22 cellular contexts compared by ENCODE assay signal in the genomic region with DNA sequence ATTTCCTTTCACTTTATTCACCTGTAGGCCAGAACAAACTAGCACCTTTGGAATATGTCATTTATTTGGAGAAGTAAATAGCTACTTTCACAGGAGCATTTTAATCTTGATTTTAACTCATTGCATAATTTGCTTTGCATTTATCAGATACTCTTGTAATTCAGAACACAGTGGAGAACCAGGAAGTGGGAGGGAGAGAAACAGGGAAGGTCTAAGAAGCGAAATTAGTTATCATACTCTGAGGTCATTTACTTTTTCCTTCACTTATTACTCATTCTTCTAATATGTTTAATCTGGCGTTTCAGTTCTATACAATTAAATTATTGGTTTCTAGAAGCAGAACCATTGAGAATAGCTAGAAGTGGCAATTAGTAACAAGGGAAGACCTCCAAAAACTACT.
"Had no signal": no experiment of that assay in that cellular context is flagged by ENCODE, and none has a peak within 500 bp of the region (broad histone marks: within the 10 kb centered on the region; RNA-seq: fewer than 3 reads in every experiment).

No MANE protein-coding gene starts in this region.

- ATAC-seq: activated CD8-positive, alpha-beta memory T cell treated with anti-CD3 and anti-CD28 coated beads, Interleukin-2, amount 10 ng/mL, durations not matched to agents 7 days and 5 days; heart left ventricle; left lung; natural killer cell had no signal

- DNase-seq: activated CD4-positive, alpha-beta T cell treated with anti-CD3 and anti-CD28 coated beads for 1 hour; activated CD4-positive, alpha-beta T cell treated with anti-CD3 and anti-CD28 coated beads, Interleukin-2, amount 50 U/mL, for 48 hours; activated CD8-positive, alpha-beta memory T cell treated with anti-CD3 and anti-CD28 coated beads, Interleukin-2, amount 10 ng/mL, durations not matched to agents 7 days and 5 days; activated effector memory CD4-positive, alpha-beta T cell treated with Interleukin-2 at 50 U/mL for 16 hours; activated T-cell treated with anti-CD3 and anti-CD28 coated beads, Interleukin-2, amount 50 U/mL, for 24 hours; amniotic stem cell; dorsolateral prefrontal cortex; foreskin melanocyte; heart left ventricle; left lung; natural killer cell; occipital lobe; sigmoid colon; stimulated activated CD4-positive, alpha-beta T cell treated with anti-CD3 and anti-CD28 coated beads, Interleukin-12 subunit alpha, Interleukin-12 subunit beta, amount 100 ng/mL, for 4 hours; stimulated activated CD4-positive, alpha-beta T cell treated with anti-CD3 and anti-CD28 coated beads, Interleukin-2, amount 100 ng/mL, for 48 hours; stimulated activated naive CD4-positive, alpha-beta T cell treated with Interleukin-2 at 50 U/mL for 16 hours; T-helper 2 cell had no signal

- H3K36me3 Mint-ChIP-seq: activated CD8-positive, alpha-beta memory T cell treated with anti-CD3 and anti-CD28 coated beads, Interleukin-2, amount 10 ng/mL, durations not matched to agents 7 days and 5 days; activated naive CD4-positive, alpha-beta T cell treated with anti-CD3 and anti-CD28 coated beads, Interleukin-2, amount 50 U/mL, for 24 hours; memory B cell; natural killer cell; type B pancreatic cell had no signal

- H3K4me3 Mint-ChIP-seq: activated CD8-positive, alpha-beta memory T cell treated with anti-CD3 and anti-CD28 coated beads, Interleukin-2, amount 10 ng/mL, durations not matched to agents 7 days and 5 days; activated naive CD4-positive, alpha-beta T cell treated with anti-CD3 and anti-CD28 coated beads, Interleukin-2, amount 50 U/mL, for 24 hours; activated T-cell treated with anti-CD3 and anti-CD28 coated beads, Interleukin-2, amount 50 U/mL, for 24 hours; memory B cell; natural killer cell; type B pancreatic cell had no signal

- H3K27me3 ChIP-seq: dorsolateral prefrontal cortex, esophagus muscularis mucosa, heart left ventricle, left lung, sigmoid colon, suprapubic skin had no signal

- H3K9me3 Mint-ChIP-seq: activated naive CD4-positive, alpha-beta T cell treated with anti-CD3 and anti-CD28 coated beads, Interleukin-2, amount 50 U/mL, for 24 hours; activated T-cell treated with anti-CD3 and anti-CD28 coated beads, Interleukin-2, amount 50 U/mL, for 24 hours; memory B cell; natural killer cell; type B pancreatic cell had no signal

- H3K27ac Mint-ChIP-seq: activated CD8-positive, alpha-beta memory T cell treated with anti-CD3 and anti-CD28 coated beads, Interleukin-2, amount 10 ng/mL, durations not matched to agents 7 days and 5 days; activated naive CD4-positive, alpha-beta T cell treated with anti-CD3 and anti-CD28 coated beads, Interleukin-2, amount 50 U/mL, for 24 hours; activated T-cell treated with anti-CD3 and anti-CD28 coated beads, Interleukin-2, amount 50 U/mL, for 24 hours; memory B cell; natural killer cell; type B pancreatic cell had no signal

- H3K4me1 ChIP-seq: esophagus muscularis mucosa, left lung, sigmoid colon had no signal

- H3K36me3 ChIP-seq: esophagus muscularis mucosa, heart left ventricle, left lung, sigmoid colon, suprapubic skin had no signal

- H3K4me3 ChIP-seq: dorsolateral prefrontal cortex, esophagus muscularis mucosa, heart left ventricle, left lung, sigmoid colon, suprapubic skin had no signal

- H3K27me3 Mint-ChIP-seq: activated CD8-positive, alpha-beta memory T cell treated with anti-CD3 and anti-CD28 coated beads, Interleukin-2, amount 10 ng/mL, durations not matched to agents 7 days and 5 days; activated naive CD4-positive, alpha-beta T cell treated with anti-CD3 and anti-CD28 coated beads, Interleukin-2, amount 50 U/mL, for 24 hours; activated T-cell treated with anti-CD3 and anti-CD28 coated beads, Interleukin-2, amount 50 U/mL, for 24 hours; memory B cell had no signal

- H3K4me1 Mint-ChIP-seq: memory B cell, natural killer cell had no signal

- H3K27ac ChIP-seq: dorsolateral prefrontal cortex, esophagus muscularis mucosa, heart left ventricle, left lung, sigmoid colon, suprapubic skin had no signal

- H3K9me3 ChIP-seq: esophagus muscularis mucosa, heart left ventricle, left lung, sigmoid colon, suprapubic skin had no signal
